In the genomic region with DNA sequence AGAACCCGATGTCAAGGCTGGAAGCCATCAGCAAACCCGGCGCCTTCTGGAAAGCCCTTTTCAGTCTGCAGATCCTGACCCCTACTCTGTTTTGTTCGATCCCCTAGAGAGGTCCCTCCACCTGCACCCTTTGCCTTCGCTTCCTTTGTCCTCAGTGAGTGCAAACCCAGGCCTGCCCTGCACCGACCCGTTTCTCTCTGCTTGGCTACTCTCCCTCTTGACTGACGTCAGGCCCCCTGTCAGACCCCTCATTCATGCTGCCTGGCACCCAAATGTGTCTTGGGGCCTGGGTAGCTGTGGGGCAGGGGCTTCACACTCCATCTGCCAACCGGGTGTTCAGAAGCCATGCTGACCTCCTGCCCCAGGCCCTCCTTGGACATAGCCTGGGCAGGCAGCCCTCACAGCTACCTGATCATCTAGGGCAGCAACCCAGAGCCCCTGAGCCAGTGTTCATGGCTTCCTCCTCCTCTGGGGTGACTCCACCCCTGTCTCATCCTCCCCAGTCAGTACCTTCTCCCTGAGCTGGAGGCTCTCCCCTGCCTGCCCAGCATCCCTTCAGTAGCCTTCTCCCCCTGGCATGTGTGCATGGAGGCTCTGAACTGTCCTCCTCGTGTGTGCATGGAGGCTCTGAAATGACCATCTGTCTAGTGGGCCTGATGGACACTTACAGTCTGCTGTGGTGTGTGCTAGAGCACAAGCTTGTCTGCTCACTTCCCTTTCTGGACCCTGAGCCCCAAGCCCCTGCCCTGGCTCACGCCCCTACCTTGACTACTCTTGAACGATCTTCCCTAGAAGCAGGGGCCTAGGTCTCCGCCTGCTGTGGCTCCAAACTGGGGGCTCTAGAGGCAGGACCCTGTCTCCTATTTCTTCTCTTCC, we compare ENCODE assay signal across 18 cellular contexts.
DNase-seq lines count a peak whose midpoint lies in the region; ATAC-seq and TF ChIP-seq lines count a peak whose summit lies in the region.
"Had no signal": no experiment of that assay in that cellular context is flagged by ENCODE, and none has a peak within 500 bp of the region (broad histone marks: within the 10 kb centered on the region; RNA-seq: fewer than 3 reads in every experiment).

No MANE protein-coding gene starts in this region.

- ATAC-seq in Right ventricle myocardium inferior, result no peak
- ATAC-seq in Right ventricle myocardium superior (ENCODE audit: poor library complexity), result no peak
- ATAC-seq in activated T-helper 17 cell treated with anti-CD3 and anti-CD28 coated beads, Interleukin-2, amount 50 U/mL, for 72 hours (replicated peaks), result peak; percentile 11
- peak in 1 of 2 donors; percentile 15 for ATAC-seq in lower lobe of right lung
- ATAC-seq: GM23338, PC-3 had no signal

- 89 to 90% methylated on average over 13 of the region's 13 CpGs for WGBS in sigmoid colon, 2 donors

- H3K4me3 ChIP-seq in lower lobe of right lung (no peak overlapping the region), sigmoid colon (no peak overlapping the region)
- H3K4me3 ChIP-seq: GM23338 had no signal

- no peaks in the 10 kb centered on the region for H3K9me3 Mint-ChIP-seq in activated T-helper 17 cell treated with anti-CD3 and anti-CD28 coated beads, Interleukin-2, amount 50 U/mL, for 72 hours
- H3K9me3 Mint-ChIP-seq: CD4-positive, alpha-beta memory T cell; GM23338 had no signal

- intact Hi-C loops in Right ventricle myocardium inferior (cut with DNase I), result no loop called here
- intact Hi-C loops in Right ventricle myocardium superior (cut with DNase I), result no loop called here
- intact Hi-C loops in lower lobe of right lung (cut with DNase I), result no loop called here
- intact Hi-C loops in sigmoid colon (cut with DNase I), result no loop called here

- no peaks in the 10 kb centered on the region for H3K36me3 Mint-ChIP-seq in activated T-helper 17 cell treated with anti-CD3 and anti-CD28 coated beads, Interleukin-2, amount 50 U/mL, for 72 hours (ENCODE audit: low read depth)
- H3K36me3 Mint-ChIP-seq: CD4-positive, alpha-beta memory T cell had no signal

- DNase-seq in Right ventricle myocardium inferior (ENCODE audit: missing footprints) (peak; percentile 45), Right ventricle myocardium superior (no peak), lower lobe of right lung (peak; percentile 19), sigmoid colon (peak; percentile 46), RKO (ENCODE audit: low spot score) (no peak), hepatic stellate cell (ENCODE audit: low spot score) (no peak), SHP77 (lab: John Stamatoyannopoulos, UW) (no peak)
- DNase-seq: CD4-positive, alpha-beta memory T cell; DMS79 treated with DMSO at 0.1 percent for 48 hours; GDM1; KG1; NCI-H1092 treated with DMSO at 0.1 percent for 48 hours; NCI-H1694; NCI-H345; NCI-H69; PC-3 had no signal

- peaks cover 7% of the 10 kb centered on the region for H3K27me3 Mint-ChIP-seq in activated T-helper 17 cell treated with anti-CD3 and anti-CD28 coated beads, Interleukin-2, amount 50 U/mL, for 72 hours
- H3K27me3 Mint-ChIP-seq: CD4-positive, alpha-beta memory T cell had no signal

- no peak for TF ChIP-seq EP300 in sigmoid colon (IDR thresholded peaks at IDR 0.05)

- no peak overlapping the region for H3K27ac ChIP-seq in lower lobe of right lung
- no peak overlapping the region for H3K27ac ChIP-seq in sigmoid colon

- no peaks in the 10 kb centered on the region for H3K4me1 ChIP-seq in lower lobe of right lung
- H3K4me1 ChIP-seq in sigmoid colon, result no peaks in the 10 kb centered on the region

- TF ChIP-seq CTCF in lower lobe of right lung (IDR thresholded peaks at IDR 0.05) (no peak), sigmoid colon (IDR thresholded peaks at IDR 0.05) (no peak)

- H3K36me3 ChIP-seq in lower lobe of right lung, result no peaks in the 10 kb centered on the region
- no peaks in the 10 kb centered on the region for H3K36me3 ChIP-seq in sigmoid colon

- peak overlapping the region; percentile 9 for H3K27ac Mint-ChIP-seq in activated T-helper 17 cell treated with anti-CD3 and anti-CD28 coated beads, Interleukin-2, amount 50 U/mL, for 72 hours
- H3K27ac Mint-ChIP-seq: CD4-positive, alpha-beta memory T cell; GM23338 had no signal

- H3K27me3 ChIP-seq in lower lobe of right lung (ENCODE audit: low read depth) (no peaks in the 10 kb centered on the region), sigmoid colon (no peaks in the 10 kb centered on the region)

- H3K9me3 ChIP-seq in lower lobe of right lung (no peaks in the 10 kb centered on the region), sigmoid colon (no peaks in the 10 kb centered on the region)

- no peak overlapping the region for H3K4me3 Mint-ChIP-seq in activated T-helper 17 cell treated with anti-CD3 and anti-CD28 coated beads, Interleukin-2, amount 50 U/mL, for 72 hours
- H3K4me3 Mint-ChIP-seq: CD4-positive, alpha-beta memory T cell; GM23338 had no signal

- H3K4me1 Mint-ChIP-seq in activated T-helper 17 cell treated with anti-CD3 and anti-CD28 coated beads, Interleukin-2, amount 50 U/mL, for 72 hours, result no peaks in the 10 kb centered on the region
- H3K4me1 Mint-ChIP-seq: CD4-positive, alpha-beta memory T cell had no signal

- no peak for TF ChIP-seq POLR2A in sigmoid colon (IDR thresholded peaks at IDR 0.05)

Comparison
In these comparisons a context has a peak if more than half of its experiments do, and no peak if none do; other contexts are left out.
1. DNase-seq: peak in Right ventricle myocardium inferior (single experiment), lower lobe of right lung (single experiment) and sigmoid colon (single experiment); none in Right ventricle myocardium superior (single experiment), RKO (single experiment), hepatic stellate cell (single experiment) and SHP77 (0 of 2).